ENCODE assay signal across 13 cellular contexts in the genomic region with DNA sequence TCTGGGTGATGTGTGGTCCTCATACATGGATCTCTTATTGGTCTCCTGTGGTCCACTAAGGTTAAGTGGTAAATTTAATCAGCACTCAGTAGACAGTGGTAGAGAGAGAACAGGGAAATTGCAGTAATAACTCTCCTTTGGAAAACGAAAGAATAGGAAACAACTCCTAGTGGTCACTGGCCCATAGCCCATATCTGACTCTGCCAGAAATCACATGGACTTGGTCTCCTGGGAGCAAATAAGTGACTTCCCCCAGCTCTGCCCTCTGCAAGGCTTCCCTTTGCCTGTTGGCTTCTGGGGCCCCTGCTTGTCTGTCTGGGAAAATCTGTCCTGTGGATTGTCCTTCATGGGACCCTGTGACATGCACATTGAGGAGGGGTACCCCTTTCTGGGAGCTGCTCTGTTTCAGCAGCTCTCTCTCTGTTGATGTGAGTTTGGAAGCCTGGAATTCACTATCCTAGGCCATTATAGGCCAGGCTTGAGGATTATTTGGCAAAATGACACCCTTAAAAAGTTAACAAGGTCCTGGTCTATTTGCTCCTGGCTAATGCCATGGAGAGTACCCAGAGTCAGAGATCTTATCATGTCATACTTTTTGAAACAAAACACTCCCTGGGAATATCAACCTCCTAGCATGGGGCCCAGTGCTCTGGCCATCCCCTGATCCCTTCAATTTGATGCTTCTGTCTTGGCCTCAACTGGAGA. TPM values are rescaled to one million over a fixed set of nuclear protein-coding genes. Genes with fewer than 3 reads are reported as not detected.
DNase-seq lines count a peak whose midpoint lies in the region; ATAC-seq and TF ChIP-seq lines count a peak whose summit lies in the region.
"Had no signal": no experiment of that assay in that cellular context is flagged by ENCODE, and none has a peak within 500 bp of the region (broad histone marks: within the 10 kb centered on the region; RNA-seq: fewer than 3 reads in every experiment).

No MANE protein-coding gene starts in this region.

- peaks cover 0 to 2% (median 0%) of the 10 kb centered on the region in 11 donors for H3K9me3 Mint-ChIP-seq in naive thymus-derived CD4-positive, alpha-beta T cell
- peaks cover 0 to 5% of the 10 kb centered on the region in 2 donors for H3K9me3 Mint-ChIP-seq in stimulated activated naive B cell treated with anti-CD40 and anti-IgM and Interleukin-4, amounts not matched to agents 10 μg/mL and 1 μg/mL and 100 μg/mL, for 72 hours

- TF ChIP-seq CTCF in heart left ventricle (IDR thresholded peaks at IDR 0.05) = no peak
- TF ChIP-seq CTCF in cardiac fibroblast (IDR thresholded peaks at IDR 0.05; ENCODE audit: low read depth, low read length) = no peak
- TF ChIP-seq CTCF in lower lobe of right lung (IDR thresholded peaks at IDR 0.05) = no peak

- peaks cover 0 to 35% (median 2%) of the 10 kb centered on the region in 5 donors for H3K27me3 Mint-ChIP-seq in naive thymus-derived CD4-positive, alpha-beta T cell
- no peaks in the 10 kb centered on the region for H3K27me3 Mint-ChIP-seq in stimulated activated naive B cell treated with anti-CD40 and anti-IgM and Interleukin-4, amounts not matched to agents 10 μg/mL and 1 μg/mL and 100 μg/mL, for 72 hours

- CTCF ChIA-PET in naive thymus-derived CD4-positive, alpha-beta T cell (lab: Charles Lee) = no interaction called here

- no peak for TF ChIP-seq POLR2A in heart left ventricle (IDR thresholded peaks at IDR 0.05)

- no peaks in the 10 kb centered on the region for H3K36me3 Mint-ChIP-seq in naive thymus-derived CD4-positive, alpha-beta T cell
- no peaks in the 10 kb centered on the region for H3K36me3 Mint-ChIP-seq in stimulated activated naive B cell treated with anti-CD40 and anti-IgM and Interleukin-4, amounts not matched to agents 10 μg/mL and 1 μg/mL and 100 μg/mL, for 72 hours

- 27 to 42% (median 31%) methylated on average over 1 of the region's 1 CpG for WGBS in heart left ventricle, 4 donors

- peak in 3 of 4 donors; percentile 20 to 69 (median 64) for ATAC-seq in heart left ventricle
- ATAC-seq in lower lobe of right lung = peak; percentile 42 to 60
- no peak for ATAC-seq in activated CD4-positive, CD25-positive, alpha-beta regulatory T cell treated with anti-CD3 and anti-CD28 coated beads, Interleukin-2, amount 50 U/mL, for 24 hours
- ATAC-seq in GM21825 (IDR thresholded peaks at IDR 0.05; ENCODE audit: unreplicated experiment) = no peak
- no peak for ATAC-seq in naive thymus-derived CD4-positive, alpha-beta T cell
- ATAC-seq in stimulated activated naive B cell treated with anti-CD40 and anti-IgM and Interleukin-4, amounts not matched to agents 10 μg/mL and 1 μg/mL and 100 μg/mL, for 72 hours (replicated peaks) = no peak

- intact Hi-C loops in heart left ventricle (cut with DNase I) = no loop called here
- intact Hi-C loops in cardiac septum (cut with DNase I) = no loop called here
- intact Hi-C loops in lower lobe of right lung (cut with DNase I) = no loop called here
- intact Hi-C loops in naive thymus-derived CD4-positive, alpha-beta T cell (cut with micrococcal nuclease) = no loop called here

- no peak overlapping the region for H3K27ac Mint-ChIP-seq in naive thymus-derived CD4-positive, alpha-beta T cell
- no peak overlapping the region for H3K27ac Mint-ChIP-seq in stimulated activated naive B cell treated with anti-CD40 and anti-IgM and Interleukin-4, amounts not matched to agents 10 μg/mL and 1 μg/mL and 100 μg/mL, for 72 hours

- POLR2A ChIA-PET in naive thymus-derived CD4-positive, alpha-beta T cell (lab: Charles Lee) = no interaction called here

- peak in 3 of 5 donors; percentile 34 to 48 (median 36) for DNase-seq in heart left ventricle
- no peak for DNase-seq in cardiac septum (ENCODE audit: low spot score)
- peak; percentile 72 to 73 for DNase-seq in cardiac fibroblast (ENCODE audit: low read depth in 2 of 2)
- no peak for DNase-seq in lower lobe of right lung
- DNase-seq in naive thymus-derived CD4-positive, alpha-beta T cell = no peak
- DNase-seq in stimulated activated naive B cell treated with anti-CD40 and anti-IgM and Interleukin-4, amounts not matched to agents 10 μg/mL and 1 μg/mL and 100 μg/mL, for 72 hours = no peak
- DNase-seq: activated CD4-positive, alpha-beta T cell treated with anti-CD3 and anti-CD28 coated beads for 4 hours; AML-193; colonic mucosa; NCI-H1436 had no signal

- H3K4me1 ChIP-seq in heart left ventricle = peaks cover 0 to 13% (median 0%) of the 10 kb centered on the region in 12 donors
- no peaks in the 10 kb centered on the region for H3K4me1 ChIP-seq in lower lobe of right lung
- no peaks in the 10 kb centered on the region for H3K4me1 ChIP-seq in naive thymus-derived CD4-positive, alpha-beta T cell (ENCODE audit: control insufficient read depth in 2 of 2, insufficient read depth in 2 of 2, low read length in 2 of 2)
- H3K4me1 ChIP-seq: colonic mucosa had no signal

- no peaks in the 10 kb centered on the region for H3K9me3 ChIP-seq in heart left ventricle
- no peaks in the 10 kb centered on the region for H3K9me3 ChIP-seq in lower lobe of right lung
- no peaks in the 10 kb centered on the region for H3K9me3 ChIP-seq in naive thymus-derived CD4-positive, alpha-beta T cell (ENCODE audit: control insufficient read depth in 2 of 3, low read length in 3 of 3)
- H3K9me3 ChIP-seq: colonic mucosa, thoracic aorta had no signal

- H3K4me3 ChIP-seq in heart left ventricle (no peak overlapping the region), cardiac fibroblast (replicated peaks in 1 of 2; ENCODE audit: low read depth in 2 of 2, low read length in 2 of 2) (no peak overlapping the region), lower lobe of right lung (no peak overlapping the region)
- H3K4me3 ChIP-seq in naive thymus-derived CD4-positive, alpha-beta T cell (ENCODE audit: low read length) = no peak overlapping the region
- H3K4me3 ChIP-seq: colonic mucosa, thoracic aorta had no signal

- H3K27ac ChIP-seq in heart left ventricle (peak overlapping the region in 1 of 12 donors; percentile 56), lower lobe of right lung (no peak overlapping the region)
- no peak overlapping the region for H3K27ac ChIP-seq in naive thymus-derived CD4-positive, alpha-beta T cell (ENCODE audit: low read depth, low read length)
- H3K27ac ChIP-seq: colonic mucosa, thoracic aorta had no signal

- H3K4me3 Mint-ChIP-seq in naive thymus-derived CD4-positive, alpha-beta T cell = no peak overlapping the region
- no peak overlapping the region for H3K4me3 Mint-ChIP-seq in stimulated activated naive B cell treated with anti-CD40 and anti-IgM and Interleukin-4, amounts not matched to agents 10 μg/mL and 1 μg/mL and 100 μg/mL, for 72 hours

- H3K36me3 ChIP-seq in heart left ventricle (no peaks in the 10 kb centered on the region), lower lobe of right lung (no peaks in the 10 kb centered on the region)
- no peaks in the 10 kb centered on the region for H3K36me3 ChIP-seq in naive thymus-derived CD4-positive, alpha-beta T cell (ENCODE audit: control insufficient read depth in 2 of 3, insufficient read depth in 3 of 3, low read length in 3 of 3)
- H3K36me3 ChIP-seq: colonic mucosa, thoracic aorta had no signal

- H3K27me3 ChIP-seq in heart left ventricle (peaks cover 0 to 8% (median 0%) of the 10 kb centered on the region in 9 donors), lower lobe of right lung (ENCODE audit: low read depth) (no peaks in the 10 kb centered on the region)
- no peaks in the 10 kb centered on the region for H3K27me3 ChIP-seq in naive thymus-derived CD4-positive, alpha-beta T cell (ENCODE audit: control insufficient read depth in 2 of 2, insufficient read depth in 2 of 2, low read length in 2 of 2)
- H3K27me3 ChIP-seq: colonic mucosa had no signal

- H3K4me1 Mint-ChIP-seq in naive thymus-derived CD4-positive, alpha-beta T cell = peaks cover 0 to 5% (median 0%) of the 10 kb centered on the region in 7 donors
- H3K4me1 Mint-ChIP-seq in stimulated activated naive B cell treated with anti-CD40 and anti-IgM and Interleukin-4, amounts not matched to agents 10 μg/mL and 1 μg/mL and 100 μg/mL, for 72 hours = peaks cover 12 to 30% of the 10 kb centered on the region in 2 donors

RNA-seq across cellular contexts. Expression of gene HNF1B, which starts 58.0 kb away (rescaled TPM):
- total RNA-seq in heart left ventricle = not detected
- polyA plus RNA-seq in heart left ventricle = not detected
- not detected for total RNA-seq in cardiac septum
- 15.2 TPM for total RNA-seq in lower lobe of right lung
- 1 to 10 TPM in 1 of 5 experiments, not detected in 4; 1.4 TPM for total RNA-seq in naive thymus-derived CD4-positive, alpha-beta T cell
- polyA plus RNA-seq in naive thymus-derived CD4-positive, alpha-beta T cell = not detected
- total RNA-seq: thoracic aorta had no signal

Comparison
In these comparisons a context has a peak if more than half of its experiments do, and no peak if none do; other contexts are left out.
1. DNase-seq: peak in heart left ventricle (3 of 5) and cardiac fibroblast (2 of 2); none in cardiac septum (single experiment), lower lobe of right lung (single experiment), naive thymus-derived CD4-positive, alpha-beta T cell (0 of 9) and stimulated activated naive B cell treated with anti-CD40 and anti-IgM and Interleukin-4, amounts not matched to agents 10 μg/mL and 1 μg/mL and 100 μg/mL, for 72 hours (single experiment).
2. ATAC-seq: peak in heart left ventricle (3 of 4) and lower lobe of right lung (2 of 2); none in activated CD4-positive, CD25-positive, alpha-beta regulatory T cell treated with anti-CD3 and anti-CD28 coated beads, Interleukin-2, amount 50 U/mL, for 24 hours (0 of 2), GM21825 (single experiment), naive thymus-derived CD4-positive, alpha-beta T cell (single experiment) and stimulated activated naive B cell treated with anti-CD40 and anti-IgM and Interleukin-4, amounts not matched to agents 10 μg/mL and 1 μg/mL and 100 μg/mL, for 72 hours (0 of 2).